In genomic region chr9:13034696-13035006, GRCh38 we compare ENCODE assay signal across 8 cellular contexts.
DNase-seq lines count a peak whose midpoint lies in the region; ATAC-seq, FAIRE-seq and TF ChIP-seq lines count a peak whose summit lies in the region.

No MANE protein-coding gene starts in this region.

- H3K4me2 ChIP-seq in GM23248 (ENCODE audit: unreplicated experiment), result peak overlapping the region; percentile 66

- no peaks in the 10 kb centered on the region for H3K36me3 ChIP-seq in GM23248 (ENCODE audit: low read depth)
- H3K36me3 ChIP-seq in pancreas, result no peaks in the 10 kb centered on the region
- H3K36me3 ChIP-seq in uterus, result no peaks in the 10 kb centered on the region

- peak overlapping the region; percentile 74 for H2AFZ ChIP-seq in GM23248

- H3K27me3 ChIP-seq in GM23248 (replicated peaks; ENCODE audit: insufficient read depth), result no peaks in the 10 kb centered on the region
- H3K27me3 ChIP-seq in pancreas, result no peaks in the 10 kb centered on the region
- H3K27me3 ChIP-seq in uterus, result no peaks in the 10 kb centered on the region
- no peaks in the 10 kb centered on the region for H3K27me3 ChIP-seq in CD4-positive, alpha-beta T cell (ENCODE audit: control insufficient read depth, insufficient read depth, low read length)

- no peaks in the 10 kb centered on the region for H3K79me2 ChIP-seq in GM23248 (ENCODE audit: insufficient read depth)

- no peak overlapping the region for H3K27ac Mint-ChIP-seq in CD4-positive, alpha-beta T cell

- no peaks in the 10 kb centered on the region for H3K4me1 Mint-ChIP-seq in CD4-positive, alpha-beta T cell (ENCODE audit: low read depth)

- 37% methylated on average over 3 of the region's 3 CpGs for WGBS in GM23248 (ENCODE audit: low coverage in 1 of 2, low lambda C conversion rate in 2 of 2, missing lambda C conversion rate in 2 of 2), 2 experiments
- WGBS in pancreas, 2 donors, result 32% methylated on average over 3 of the region's 3 CpGs

- intact Hi-C loops in pancreas (cut with DNase I) (no loop called here), uterus (cut with DNase I; ENCODE audit: low total_unique reads) (no loop called here)
- intact Hi-C loops in CD4-positive, alpha-beta T cell (cut with DNase I, micrococcal nuclease), result no loop called here

- no peaks in the 10 kb centered on the region for H3F3A ChIP-seq in GM23248 (ENCODE audit: insufficient read depth)

- H3K27me3 Mint-ChIP-seq in CD4-positive, alpha-beta T cell, result no peaks in the 10 kb centered on the region

- H3K4me3 ChIP-seq in GM23248 (peak overlapping the region; percentile 63), pancreas (peak overlapping the region in 2 of 4 donors; percentile 11 to 13), uterus (no peak overlapping the region)

- POLR2A ChIA-PET in CD4-positive, alpha-beta T cell (lab: Charles Lee), result no interaction called here

- H3K4me3 Mint-ChIP-seq in CD4-positive, alpha-beta T cell, result no peak overlapping the region

- H3K9me3 Mint-ChIP-seq in CD4-positive, alpha-beta T cell, result peaks cover 8% of the 10 kb centered on the region

- H3K9ac ChIP-seq in GM23248, result 0 out of 2 replicates have a peak overlapping the region, but pooled peaks have one; percentile 25

- in situ Hi-C loops in GM23248 (cut with MboI), result no loop called here

- H3K36me3 Mint-ChIP-seq in CD4-positive, alpha-beta T cell (ENCODE audit: low read depth), result no peaks in the 10 kb centered on the region

- no peak for DNase-seq in GM23248
- peak; percentile 29 for DNase-seq in NCI-H82 (lab: John Stamatoyannopoulos, UW)
- peak; percentile 0 to 11 for DNase-seq in dermis microvascular lymphatic vessel endothelial cell (ENCODE audit: low read depth in 2 of 2)
- DNase-seq in pancreas, result no peak
- DNase-seq in HuH-7 (ENCODE audit: low spot score), result no peak
- DNase-seq in activated CD4-positive, alpha-beta T cell treated with anti-CD3 and anti-CD28 coated beads for 4 hours, result no peak
- DNase-seq in uterus, result no peak
- no peak for DNase-seq in CD4-positive, alpha-beta T cell

- H3K27ac ChIP-seq in GM23248, result no peak overlapping the region
- H3K27ac ChIP-seq in pancreas, result no peak overlapping the region
- H3K27ac ChIP-seq in uterus, result no peak overlapping the region
- H3K27ac ChIP-seq in CD4-positive, alpha-beta T cell (ENCODE audit: low read depth, low read length), result no peak overlapping the region

- no peak for FAIRE-seq in pancreas (lab: Jason Lieb, UNC)

- H4K20me1 ChIP-seq in GM23248 (ENCODE audit: insufficient read depth), result no peaks in the 10 kb centered on the region

- no peaks in the 10 kb centered on the region for H3K9me3 ChIP-seq in GM23248 (ENCODE audit: low read depth)
- H3K9me3 ChIP-seq in pancreas, result no peaks in the 10 kb centered on the region
- no peaks in the 10 kb centered on the region for H3K9me3 ChIP-seq in uterus
- no peaks in the 10 kb centered on the region for H3K9me3 ChIP-seq in CD4-positive, alpha-beta T cell (ENCODE audit: control insufficient read depth, low read length)

- CTCF ChIA-PET in CD4-positive, alpha-beta T cell (lab: Charles Lee), result no interaction called here

- TF ChIP-seq POLR2A in uterus (IDR thresholded peaks at IDR 0.05), result no peak

- no peak for TF ChIP-seq CTCF in pancreas (IDR thresholded peaks at IDR 0.05)
- TF ChIP-seq CTCF in uterus (IDR thresholded peaks at IDR 0.05), result no peak
- TF ChIP-seq CTCF in CD4-positive, alpha-beta T cell (IDR thresholded peaks at IDR 0.05), result no peak

- peak in 3 of 4 donors; percentile 12 to 42 (median 23) for ATAC-seq in pancreas
- ATAC-seq in CD4-positive, alpha-beta T cell (ENCODE audit: poor library complexity), result no peak

- no peaks in the 10 kb centered on the region for H3K9me2 ChIP-seq in GM23248 (ENCODE audit: insufficient read depth)

- H3K4me1 ChIP-seq in GM23248 (ENCODE audit: insufficient read depth) (0 out of 2 replicates have a peak, but pooled peaks cover 4% of the 10 kb centered on the region), pancreas (peaks cover 0 to 4% (median 0%) of the 10 kb centered on the region in 3 donors), uterus (peaks cover 3 to 4% of the 10 kb centered on the region in 2 donors)

Comparison
In these comparisons a context has a peak if more than half of its experiments do, and no peak if none do; other contexts are left out.
1. DNase-seq: peak in NCI-H82 (single experiment) and dermis microvascular lymphatic vessel endothelial cell (2 of 2); none in GM23248 (single experiment), pancreas (0 of 6), HuH-7 (single experiment), activated CD4-positive, alpha-beta T cell treated with anti-CD3 and anti-CD28 coated beads for 4 hours (0 of 2), uterus (0 of 2) and CD4-positive, alpha-beta T cell (0 of 10).